In the genomic region with DNA sequence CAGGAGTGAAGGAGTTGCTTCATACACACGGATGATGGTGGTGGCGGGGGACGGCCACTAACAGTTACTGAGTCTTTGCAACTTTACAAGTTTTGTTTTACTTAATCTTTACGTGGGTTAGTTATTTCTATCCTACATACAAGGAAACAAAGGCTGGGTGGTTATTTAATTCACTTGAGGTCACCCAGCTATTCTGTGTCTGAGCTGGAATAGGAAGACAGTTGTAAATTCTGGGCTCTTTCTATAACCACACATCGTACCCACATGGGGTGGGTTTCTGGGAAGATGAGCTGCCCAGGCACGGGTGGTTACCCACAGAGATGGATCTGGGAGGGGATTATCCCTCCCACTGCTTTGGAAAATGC, we compare ENCODE assay signal across 23 cellular contexts.
DNase-seq lines count a peak whose midpoint lies in the region; ATAC-seq and TF ChIP-seq lines count a peak whose summit lies in the region.
"Had no signal": no experiment of that assay in that cellular context is flagged by ENCODE, and none has a peak within 500 bp of the region (broad histone marks: within the 10 kb centered on the region; RNA-seq: fewer than 3 reads in every experiment).

No MANE protein-coding gene starts in this region.

- CTCF ChIA-PET in activated CD8-positive, alpha-beta T cell treated with anti-CD3 and anti-CD28 coated beads for 36 hours (lab: Charles Lee): interaction anchor here (0.9 to 1.6 kb wide), 3 partner anchors 22 to 671 kb away, joined by 3 to 4 read pairs (median 4); no protein-coding TSS in a partner anchor
- CTCF ChIA-PET in activated CD8-positive, alpha-beta T cell treated with anti-CD3 and anti-CD28 coated beads, Interleukin-2, amount 10 ng/mL, durations not matched to agents 7 days and 5 days (lab: Charles Lee): no interaction called here
- CTCF ChIA-PET in HCT116 (lab: Charles Lee): no interaction called here

- no peak for TF ChIP-seq RAD21 in HCT116 (IDR thresholded peaks at IDR 0.05; ENCODE audit: low read depth)

- no peak for TF ChIP-seq CTCF in activated CD8-positive, alpha-beta T cell treated with anti-CD3 and anti-CD28 coated beads for 36 hours (IDR thresholded peaks at IDR 0.05)
- TF ChIP-seq CTCF in HCT116 (IDR thresholded peaks at IDR 0.05 in 2 of 3, conservative IDR thresholded peaks at IDR 0.05 in 1 of 3; ENCODE audit: borderline replicate concordance in 1 of 3, insufficient read depth in 1 of 3, low read depth in 2 of 3, low read length in 2 of 3): no peak

- H3K36me3 ChIP-seq in HCT116 (ENCODE audit: control insufficient read depth in 1 of 2, insufficient read depth in 2 of 2, low read length in 2 of 2): no peaks in the 10 kb centered on the region
- H3K36me3 ChIP-seq: lower lobe of right lung had no signal

- H3K4me2 ChIP-seq in HCT116 (ENCODE audit: low read length): peak overlapping the region; percentile 62; the same call in 1 of the 2 replicates

- H3K9me2 ChIP-seq in HCT116 (ENCODE audit: insufficient read depth): no peaks in the 10 kb centered on the region

- POLR2A ChIA-PET in activated CD8-positive, alpha-beta T cell treated with anti-CD3 and anti-CD28 coated beads for 36 hours (lab: Charles Lee): interaction anchor here (1.0 kb wide), 1 partner anchor 19 kb away, joined by 3 read pairs; no protein-coding TSS in a partner anchor
- POLR2A ChIA-PET in activated CD8-positive, alpha-beta T cell treated with anti-CD3 and anti-CD28 coated beads, Interleukin-2, amount 10 ng/mL, durations not matched to agents 7 days and 5 days (lab: Charles Lee): no interaction called here
- POLR2A ChIA-PET in HCT116 (lab: Charles Lee): no interaction called here

- no peak overlapping the region for H3K27ac Mint-ChIP-seq in activated CD8-positive, alpha-beta T cell treated with anti-CD3 and anti-CD28 coated beads for 36 hours
- H3K27ac Mint-ChIP-seq in activated CD8-positive, alpha-beta T cell treated with anti-CD3 and anti-CD28 coated beads, Interleukin-2, amount 10 ng/mL, durations not matched to agents 7 days and 5 days: no peak overlapping the region
- H3K27ac Mint-ChIP-seq in activated T-helper 17 cell treated with anti-CD3 and anti-CD28 coated beads, Interleukin-2, amount 50 U/mL, for 72 hours: no peak overlapping the region
- H3K27ac Mint-ChIP-seq in natural killer cell treated with Interleukin-12 subunit alpha and Interleukin-12 subunit beta and Interleukin-15 and Interleukin-18, amount 100 ng/mL, for 72 hours: peak overlapping the region; percentile 93 to 96
- H3K27ac Mint-ChIP-seq: B cell had no signal

- H3K9me3 ChIP-seq in HCT116 (ENCODE audit: control insufficient read depth in 1 of 2, insufficient read depth in 1 of 2, low read depth in 1 of 2, low read length in 2 of 2): no peaks in the 10 kb centered on the region
- H3K9me3 ChIP-seq: lower lobe of right lung had no signal

- no peak overlapping the region for H3K4me3 ChIP-seq in HCT116 (replicated peaks in 1 of 2; ENCODE audit: low read depth in 1 of 2, low read length in 2 of 2)
- H3K4me3 ChIP-seq: dorsolateral prefrontal cortex, GM12878, lower lobe of right lung, skin epidermis had no signal

- no peak overlapping the region for H2AFZ ChIP-seq in HCT116 (ENCODE audit: low read depth, low read length, poor library complexity, severe bottlenecking)

- H4K20me1 ChIP-seq in HCT116 (ENCODE audit: insufficient read depth): no peaks in the 10 kb centered on the region

- no peaks in the 10 kb centered on the region for H3K27me3 Mint-ChIP-seq in activated CD8-positive, alpha-beta T cell treated with anti-CD3 and anti-CD28 coated beads for 36 hours
- H3K27me3 Mint-ChIP-seq in activated CD8-positive, alpha-beta T cell treated with anti-CD3 and anti-CD28 coated beads, Interleukin-2, amount 10 ng/mL, durations not matched to agents 7 days and 5 days (ENCODE audit: low read depth): no peaks in the 10 kb centered on the region
- peaks cover 6% of the 10 kb centered on the region for H3K27me3 Mint-ChIP-seq in activated T-helper 17 cell treated with anti-CD3 and anti-CD28 coated beads, Interleukin-2, amount 50 U/mL, for 72 hours
- H3K27me3 Mint-ChIP-seq in natural killer cell treated with Interleukin-12 subunit alpha and Interleukin-12 subunit beta and Interleukin-15 and Interleukin-18, amount 100 ng/mL, for 72 hours: no peaks in the 10 kb centered on the region
- H3K27me3 Mint-ChIP-seq: activated naive CD8-positive, alpha-beta T cell treated with anti-CD3 and anti-CD28 coated beads for 36 hours; B cell had no signal

- ATAC-seq in activated CD8-positive, alpha-beta T cell treated with anti-CD3 and anti-CD28 coated beads for 36 hours: peak; percentile 13
- ATAC-seq in activated CD8-positive, alpha-beta T cell treated with anti-CD3 and anti-CD28 coated beads, Interleukin-2, amount 10 ng/mL, durations not matched to agents 7 days and 5 days: no peak
- ATAC-seq in HCT116 (peak; percentile 34), HG02870 (IDR thresholded peaks at IDR 0.05; ENCODE audit: unreplicated experiment) (no peak), HG03521 (IDR thresholded peaks at IDR 0.05; ENCODE audit: unreplicated experiment) (no peak)
- ATAC-seq in activated T-helper 17 cell treated with anti-CD3 and anti-CD28 coated beads, Interleukin-2, amount 50 U/mL, for 72 hours (replicated peaks): peak; percentile 62
- peak; percentile 70 to 85 for ATAC-seq in natural killer cell treated with Interleukin-12 subunit alpha and Interleukin-12 subunit beta and Interleukin-15 and Interleukin-18, amount 100 ng/mL, for 72 hours
- ATAC-seq: lower lobe of right lung had no signal

- RAD21 ChIA-PET in HCT116 (lab: Charles Lee; ENCODE audit: low non-redundant PET in 1 of 2, low total read pairs in 2 of 2, uncharacterized antibody in 2 of 2, unreplicated experiment in 2 of 2): no interaction called here

- intact Hi-C loops in activated CD8-positive, alpha-beta T cell treated with anti-CD3 and anti-CD28 coated beads for 36 hours (cut with micrococcal nuclease): no loop called here
- intact Hi-C loops in HCT116 (cut with micrococcal nuclease): no loop called here

- H3K27ac ChIP-seq in HCT116 (ENCODE audit: low read depth, low read length): no peak overlapping the region
- H3K27ac ChIP-seq: dorsolateral prefrontal cortex, lower lobe of right lung, skin epidermis had no signal

- no peak for DNase-seq in activated CD8-positive, alpha-beta T cell treated with anti-CD3 and anti-CD28 coated beads for 36 hours
- DNase-seq in activated CD8-positive, alpha-beta T cell treated with anti-CD3 and anti-CD28 coated beads, Interleukin-2, amount 10 ng/mL, durations not matched to agents 7 days and 5 days: no peak
- no peak for DNase-seq in HCT116 (ENCODE audit: low read depth, low spot score)
- no peak for DNase-seq in natural killer cell treated with Interleukin-12 subunit alpha and Interleukin-12 subunit beta and Interleukin-15 and Interleukin-18, amount 100 ng/mL, for 72 hours (ENCODE audit: low spot score)
- no peak for DNase-seq in NCI-H1694 treated with DMSO at 0.1 percent for 48 hours (lab: John Stamatoyannopoulos, UW)
- DNase-seq: activated CD4-positive, CD25-positive, alpha-beta regulatory T cell; cerebellar nuclear complex; dorsolateral prefrontal cortex; glutamatergic neuron; lower lobe of right lung; NCI-H2029 treated with DMSO at 0.1 percent for 48 hours; NCI-H345; NCI-H774; occipital lobe; Right ventricle myocardium superior; stimulated activated CD4-positive, alpha-beta T cell treated with anti-CD3 and anti-CD28 coated beads, Interleukin-1b, Interleukin-23, amount 100 ng/mL, for 48 hours had no signal

- no peak overlapping the region for H3K4me3 Mint-ChIP-seq in activated CD8-positive, alpha-beta T cell treated with anti-CD3 and anti-CD28 coated beads for 36 hours
- H3K4me3 Mint-ChIP-seq in activated CD8-positive, alpha-beta T cell treated with anti-CD3 and anti-CD28 coated beads, Interleukin-2, amount 10 ng/mL, durations not matched to agents 7 days and 5 days: no peak overlapping the region
- peak overlapping the region; percentile 8 for H3K4me3 Mint-ChIP-seq in activated T-helper 17 cell treated with anti-CD3 and anti-CD28 coated beads, Interleukin-2, amount 50 U/mL, for 72 hours
- peak overlapping the region; percentile 75 for H3K4me3 Mint-ChIP-seq in natural killer cell treated with Interleukin-12 subunit alpha and Interleukin-12 subunit beta and Interleukin-15 and Interleukin-18, amount 100 ng/mL, for 72 hours
- H3K4me3 Mint-ChIP-seq: activated naive CD8-positive, alpha-beta T cell treated with anti-CD3 and anti-CD28 coated beads for 36 hours; B cell had no signal

- no peak for TF ChIP-seq POLR2A in HCT116 (IDR thresholded peaks at IDR 0.05; ENCODE audit: borderline replicate concordance, extremely low read depth, insufficient read depth, insufficient read length)

- H3K9me3 Mint-ChIP-seq in activated CD8-positive, alpha-beta T cell treated with anti-CD3 and anti-CD28 coated beads for 36 hours: no peaks in the 10 kb centered on the region
- no peaks in the 10 kb centered on the region for H3K9me3 Mint-ChIP-seq in activated CD8-positive, alpha-beta T cell treated with anti-CD3 and anti-CD28 coated beads, Interleukin-2, amount 10 ng/mL, durations not matched to agents 7 days and 5 days (ENCODE audit: insufficient read depth)
- H3K9me3 Mint-ChIP-seq in activated T-helper 17 cell treated with anti-CD3 and anti-CD28 coated beads, Interleukin-2, amount 50 U/mL, for 72 hours: no peaks in the 10 kb centered on the region
- no peaks in the 10 kb centered on the region for H3K9me3 Mint-ChIP-seq in natural killer cell treated with Interleukin-12 subunit alpha and Interleukin-12 subunit beta and Interleukin-15 and Interleukin-18, amount 100 ng/mL, for 72 hours
- H3K9me3 Mint-ChIP-seq: activated naive CD8-positive, alpha-beta T cell treated with anti-CD3 and anti-CD28 coated beads for 36 hours had no signal

- H3K4me1 Mint-ChIP-seq in activated CD8-positive, alpha-beta T cell treated with anti-CD3 and anti-CD28 coated beads for 36 hours (ENCODE audit: low read depth): peaks cover 17% of the 10 kb centered on the region
- peaks cover 20% of the 10 kb centered on the region for H3K4me1 Mint-ChIP-seq in activated CD8-positive, alpha-beta T cell treated with anti-CD3 and anti-CD28 coated beads, Interleukin-2, amount 10 ng/mL, durations not matched to agents 7 days and 5 days (ENCODE audit: low read depth)
- H3K4me1 Mint-ChIP-seq in activated T-helper 17 cell treated with anti-CD3 and anti-CD28 coated beads, Interleukin-2, amount 50 U/mL, for 72 hours: peaks cover 16% of the 10 kb centered on the region
- peaks cover 35 to 45% of the 10 kb centered on the region in 2 donors for H3K4me1 Mint-ChIP-seq in natural killer cell treated with Interleukin-12 subunit alpha and Interleukin-12 subunit beta and Interleukin-15 and Interleukin-18, amount 100 ng/mL, for 72 hours (ENCODE audit: low read depth in 2 of 2)
- H3K4me1 Mint-ChIP-seq: B cell had no signal

- H3K4me1 ChIP-seq in HCT116 (ENCODE audit: control insufficient read depth in 1 of 2, insufficient read depth in 2 of 2, low read length in 2 of 2): peaks cover 5 to 18% of the 10 kb centered on the region in 2 experiments; a peak in 3 of 4 replicates
- H3K4me1 ChIP-seq: lower lobe of right lung had no signal

- H3K27me3 ChIP-seq in HCT116 (ENCODE audit: insufficient read depth, low read length): no peaks in the 10 kb centered on the region
- H3K27me3 ChIP-seq: dorsolateral prefrontal cortex had no signal

- no peaks in the 10 kb centered on the region for H3K79me2 ChIP-seq in HCT116 (ENCODE audit: insufficient read depth, low read length)

- no TSS peak for BruUV-seq in HCT116 (replicated peaks; lab: Mats Ljungman, UMichigan)

- H3K9ac ChIP-seq in HCT116 (ENCODE audit: low read length): no peak overlapping the region

- H3K36me3 Mint-ChIP-seq in activated CD8-positive, alpha-beta T cell treated with anti-CD3 and anti-CD28 coated beads for 36 hours (ENCODE audit: low read depth): peaks cover 5% of the 10 kb centered on the region
- H3K36me3 Mint-ChIP-seq in activated CD8-positive, alpha-beta T cell treated with anti-CD3 and anti-CD28 coated beads, Interleukin-2, amount 10 ng/mL, durations not matched to agents 7 days and 5 days (ENCODE audit: low read depth): peaks cover 3% of the 10 kb centered on the region
- no peaks in the 10 kb centered on the region for H3K36me3 Mint-ChIP-seq in activated T-helper 17 cell treated with anti-CD3 and anti-CD28 coated beads, Interleukin-2, amount 50 U/mL, for 72 hours (ENCODE audit: low read depth)
- H3K36me3 Mint-ChIP-seq in natural killer cell treated with Interleukin-12 subunit alpha and Interleukin-12 subunit beta and Interleukin-15 and Interleukin-18, amount 100 ng/mL, for 72 hours: peaks cover 10% of the 10 kb centered on the region

Comparison
In these comparisons a context has a peak if more than half of its experiments do, and no peak if none do; other contexts are left out.
1. ATAC-seq: peak in activated CD8-positive, alpha-beta T cell treated with anti-CD3 and anti-CD28 coated beads for 36 hours (single experiment), HCT116 (single experiment), activated T-helper 17 cell treated with anti-CD3 and anti-CD28 coated beads, Interleukin-2, amount 50 U/mL, for 72 hours (single experiment) and natural killer cell treated with Interleukin-12 subunit alpha and Interleukin-12 subunit beta and Interleukin-15 and Interleukin-18, amount 100 ng/mL, for 72 hours (2 of 2); none in activated CD8-positive, alpha-beta T cell treated with anti-CD3 and anti-CD28 coated beads, Interleukin-2, amount 10 ng/mL, durations not matched to agents 7 days and 5 days (single experiment), HG02870 (single experiment) and HG03521 (single experiment).
2. H3K27ac Mint-ChIP-seq: peak in natural killer cell treated with Interleukin-12 subunit alpha and Interleukin-12 subunit beta and Interleukin-15 and Interleukin-18, amount 100 ng/mL, for 72 hours (2 of 2); none in activated CD8-positive, alpha-beta T cell treated with anti-CD3 and anti-CD28 coated beads for 36 hours (single experiment), activated CD8-positive, alpha-beta T cell treated with anti-CD3 and anti-CD28 coated beads, Interleukin-2, amount 10 ng/mL, durations not matched to agents 7 days and 5 days (single experiment) and activated T-helper 17 cell treated with anti-CD3 and anti-CD28 coated beads, Interleukin-2, amount 50 U/mL, for 72 hours (single experiment).
3. H3K4me3 Mint-ChIP-seq: peak in activated T-helper 17 cell treated with anti-CD3 and anti-CD28 coated beads, Interleukin-2, amount 50 U/mL, for 72 hours (single experiment) and natural killer cell treated with Interleukin-12 subunit alpha and Interleukin-12 subunit beta and Interleukin-15 and Interleukin-18, amount 100 ng/mL, for 72 hours (single experiment); none in activated CD8-positive, alpha-beta T cell treated with anti-CD3 and anti-CD28 coated beads for 36 hours (single experiment) and activated CD8-positive, alpha-beta T cell treated with anti-CD3 and anti-CD28 coated beads, Interleukin-2, amount 10 ng/mL, durations not matched to agents 7 days and 5 days (single experiment).